Comparison of ENCODE assay signal across 17 cellular contexts in the genomic region with DNA sequence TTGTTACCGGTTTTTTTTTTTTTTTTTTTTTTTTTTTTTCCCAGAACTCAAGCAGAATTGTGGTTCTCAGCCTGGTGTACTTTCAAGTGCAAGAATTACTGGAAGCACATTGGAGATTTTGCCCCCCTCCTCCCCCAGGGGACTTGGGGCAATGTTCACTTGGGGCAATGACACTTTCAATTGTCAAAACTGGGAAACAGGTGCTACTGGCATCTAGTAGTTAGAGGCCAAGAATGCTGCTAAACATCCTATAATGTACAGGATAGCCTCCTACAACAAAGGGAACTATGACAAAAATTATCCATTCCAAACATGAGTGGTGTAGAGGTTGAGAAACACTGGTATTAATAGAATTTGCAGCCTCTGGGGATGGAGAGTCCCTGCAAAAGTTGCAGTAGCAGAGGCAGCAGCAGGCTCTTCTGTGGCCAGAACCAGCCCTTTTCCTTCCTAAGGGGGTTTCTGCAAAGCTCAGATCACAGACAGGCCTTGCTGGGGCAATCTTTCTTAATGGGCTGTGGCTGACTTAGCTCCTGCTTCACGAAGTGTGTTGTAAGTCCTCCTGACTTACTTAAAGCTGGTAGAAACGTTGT.
DNase-seq lines count a peak whose midpoint lies in the region; TF ChIP-seq lines count a peak whose summit lies in the region.
"Had no signal": no experiment of that assay in that cellular context is flagged by ENCODE, and none has a peak within 500 bp of the region (broad histone marks: within the 10 kb centered on the region; RNA-seq: fewer than 3 reads in every experiment).

No MANE protein-coding gene starts in this region.

- H3K4me3 ChIP-seq in KMS-11 (IDR thresholded peaks at IDR 0.05; ENCODE audit: insufficient read depth, low read depth, low read length) (no peak overlapping the region), adipocyte (ENCODE audit: low read length) (no peak overlapping the region)
- H3K4me3 ChIP-seq: A549, SK-N-MC had no signal

- H3K79me2 ChIP-seq in KMS-11 (ENCODE audit: insufficient read depth, low read depth), result no peaks in the 10 kb centered on the region

- TF ChIP-seq CTCF in KMS-11 (conservative IDR thresholded peaks at IDR 0.05; ENCODE audit: low read depth, low read length), result no peak

- H3K36me3 ChIP-seq in KMS-11 (ENCODE audit: insufficient read depth), result no peaks in the 10 kb centered on the region
- no peaks in the 10 kb centered on the region for H3K36me3 ChIP-seq in adipocyte (ENCODE audit: control insufficient read depth, insufficient read depth, low read length, severe bottlenecking)
- H3K36me3 ChIP-seq: BE2C had no signal

- H3K27ac ChIP-seq in KMS-11, result no peak overlapping the region
- H3K27ac ChIP-seq: A549, SK-N-MC had no signal

- no peak overlapping the region for H2AFZ ChIP-seq in KMS-11 (ENCODE audit: low read depth)

- H3K4me2 ChIP-seq in KMS-11, result peak overlapping the region; percentile 13; the same call in 1 of the 2 replicates
- H3K4me2 ChIP-seq: A549 had no signal

- H3K27me3 ChIP-seq in KMS-11 (ENCODE audit: insufficient read depth, low read depth) (no peaks in the 10 kb centered on the region), adipocyte (replicated peaks; ENCODE audit: control insufficient read depth, insufficient read depth, low read length) (peaks cover 11% of the 10 kb centered on the region)
- H3K27me3 ChIP-seq: BE2C had no signal

- H4K20me1 ChIP-seq in KMS-11 (ENCODE audit: insufficient read depth), result no peaks in the 10 kb centered on the region

- H3K9ac ChIP-seq in KMS-11 (no peak overlapping the region), adipocyte (ENCODE audit: low read length) (no peak overlapping the region)

- DNase-seq in AG20443 (ENCODE audit: low spot score) (peak; percentile 34), adipocyte (ENCODE audit: low read depth) (peak; percentile 50), iris pigment epithelial cell (ENCODE audit: low read depth) (peak; percentile 7), NCI-H2227 (lab: John Stamatoyannopoulos, UW; ENCODE audit: unreplicated experiment) (no peak), NCI-H146 treated with DMSO at 0.1 percent for 48 hours (lab: John Stamatoyannopoulos, UW; ENCODE audit: unreplicated experiment) (no peak), NOMO-1 treated with DMSO at 0.1 percent for 48 hours (lab: John Stamatoyannopoulos, UW; ENCODE audit: unreplicated experiment) (no peak)
- DNase-seq in activated CD4-positive, alpha-beta T cell treated with anti-CD3 and anti-CD28 coated beads for 48 hours, result no peak
- DNase-seq: BE2C, H9, NCI-H1105, NCI-H187 treated with DMSO at 0.1 percent for 48 hours, NCI-H2171 treated with DMSO at 0.1 percent for 48 hours, NCI-H510A, T-cell had no signal

- H3K4me1 ChIP-seq in KMS-11 (ENCODE audit: low read depth, poor library complexity, severe bottlenecking), result peaks cover 51% of the 10 kb centered on the region
- peaks cover 16% of the 10 kb centered on the region for H3K4me1 ChIP-seq in adipocyte (ENCODE audit: control insufficient read depth, insufficient read depth, low read length)
- H3K4me1 ChIP-seq: A549, BE2C had no signal

- no peaks in the 10 kb centered on the region for H3K9me3 ChIP-seq in adipocyte (ENCODE audit: control insufficient read depth, low read length)
- H3K9me3 ChIP-seq: A549, BE2C had no signal

Comparison
In these comparisons a context has a peak if more than half of its experiments do, and no peak if none do; other contexts are left out.
1. DNase-seq: peak in AG20443 (single experiment), adipocyte (single experiment) and iris pigment epithelial cell (single experiment); none in activated CD4-positive, alpha-beta T cell treated with anti-CD3 and anti-CD28 coated beads for 48 hours (single experiment), NCI-H2227 (single experiment), NCI-H146 treated with DMSO at 0.1 percent for 48 hours (single experiment) and NOMO-1 treated with DMSO at 0.1 percent for 48 hours (single experiment).